2 cellular contexts compared by ENCODE assay signal in the genomic region with DNA sequence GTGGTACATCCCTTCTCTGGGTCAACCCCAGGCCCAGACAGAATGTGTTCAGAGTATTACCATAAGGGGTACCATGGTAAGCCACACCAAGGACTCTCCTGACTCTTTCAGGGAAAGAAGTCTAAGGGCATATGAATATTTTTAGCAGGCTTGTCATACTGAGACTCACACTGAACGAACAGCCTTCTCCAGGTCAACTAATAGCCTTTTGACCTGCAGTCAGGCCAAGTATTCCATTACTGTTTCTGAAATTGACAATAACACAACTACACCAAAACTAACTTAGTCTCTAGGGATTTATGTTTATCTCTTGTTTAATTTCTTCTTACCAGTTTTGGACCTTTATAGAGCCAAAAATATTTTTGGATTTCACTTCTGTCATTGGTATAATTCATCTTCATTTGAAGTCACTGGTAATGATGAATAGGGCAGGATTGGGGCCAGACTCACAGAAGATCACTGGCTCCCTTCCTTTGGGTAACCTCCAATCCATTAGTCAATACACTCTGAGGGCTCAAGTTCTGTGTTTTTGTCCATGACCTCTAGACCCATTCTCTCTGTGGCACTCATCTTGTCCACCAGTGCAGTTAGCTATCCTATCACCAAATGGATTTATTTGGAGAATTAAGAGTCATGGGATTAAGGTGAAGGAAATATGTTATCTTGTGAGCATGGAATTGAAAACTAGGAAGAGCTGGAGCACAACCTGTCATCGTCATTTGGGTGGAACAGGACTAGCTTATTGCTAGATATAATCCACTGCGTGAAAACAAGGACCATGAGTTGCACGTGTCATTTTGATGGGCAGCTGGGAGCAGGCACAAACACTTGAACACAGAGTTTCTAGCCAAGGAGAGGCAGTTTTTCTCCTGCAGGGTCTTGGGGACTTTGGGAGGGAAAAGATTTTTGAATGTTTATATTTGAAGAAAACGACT.
TF ChIP-seq lines count a peak whose summit lies in the region.

No MANE protein-coding gene starts in this region.

TF ChIP-seq in liver, 16 proteins besides CTCF, POLR2A, EP300 and RAD21:
- TF ChIP-seq, protein P1, sequence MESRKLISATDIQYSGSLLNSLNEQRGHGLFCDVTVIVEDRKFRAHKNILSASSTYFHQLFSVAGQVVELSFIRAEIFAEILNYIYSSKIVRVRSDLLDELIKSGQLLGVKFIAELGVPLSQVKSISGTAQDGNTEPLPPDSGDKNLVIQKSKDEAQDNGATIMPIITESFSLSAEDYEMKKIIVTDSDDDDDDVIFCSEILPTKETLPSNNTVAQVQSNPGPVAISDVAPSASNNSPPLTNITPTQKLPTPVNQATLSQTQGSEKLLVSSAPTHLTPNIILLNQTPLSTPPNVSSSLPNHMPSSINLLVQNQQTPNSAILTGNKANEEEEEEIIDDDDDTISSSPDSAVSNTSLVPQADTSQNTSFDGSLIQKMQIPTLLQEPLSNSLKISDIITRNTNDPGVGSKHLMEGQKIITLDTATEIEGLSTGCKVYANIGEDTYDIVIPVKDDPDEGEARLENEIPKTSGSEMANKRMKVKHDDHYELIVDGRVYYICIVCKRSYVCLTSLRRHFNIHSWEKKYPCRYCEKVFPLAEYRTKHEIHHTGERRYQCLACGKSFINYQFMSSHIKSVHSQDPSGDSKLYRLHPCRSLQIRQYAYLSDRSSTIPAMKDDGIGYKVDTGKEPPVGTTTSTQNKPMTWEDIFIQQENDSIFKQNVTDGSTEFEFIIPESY (IDR thresholded peaks at IDR 0.05), result no peak
- TF ChIP-seq JUND (IDR thresholded peaks at IDR 0.05) (no peak), NR2F2 (IDR thresholded peaks at IDR 0.05) (peak; percentile 34), GABPA (IDR thresholded peaks at IDR 0.05 in 1 of 2, conservative IDR thresholded peaks at IDR 0.05 in 1 of 2) (no peak)

TF ChIP-seq in HepG2, 621 proteins besides CTCF, POLR2A, EP300 and RAD21:
- TF ChIP-seq, protein P2, sequence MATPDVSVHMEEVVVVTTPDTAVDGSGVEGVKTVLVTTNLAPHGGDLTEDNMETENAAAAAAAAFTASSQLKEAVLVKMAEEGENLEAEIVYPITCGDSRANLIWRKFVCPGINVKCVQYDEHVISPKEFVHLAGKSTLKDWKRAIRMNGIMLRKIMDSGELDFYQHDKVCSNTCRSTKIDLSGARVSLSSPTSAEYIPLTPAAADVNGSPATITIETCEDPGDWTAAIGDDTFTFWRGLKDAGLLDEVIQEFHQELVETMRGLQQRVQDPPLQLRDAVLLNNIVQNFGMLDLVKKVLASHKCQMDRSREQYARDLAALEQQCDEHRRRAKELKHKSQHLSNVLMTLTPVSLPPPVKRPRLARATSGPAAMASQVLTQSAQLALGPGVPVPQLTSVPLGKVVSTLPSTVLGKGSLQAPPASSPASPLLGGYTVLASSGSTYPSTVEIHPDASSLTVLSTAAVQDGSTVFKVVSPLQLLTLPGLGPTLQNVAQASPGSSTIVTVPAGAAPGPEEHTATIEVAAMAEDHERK (CRISPR knock-in tag; IDR thresholded peaks at IDR 0.05; ENCODE audit: low read depth), result no peak
- TF ChIP-seq ZNF724P (CRISPR knock-in tag; IDR thresholded peaks at IDR 0.05; ENCODE audit: borderline replicate concordance) (no peak), TBP (CRISPR knock-in tag; IDR thresholded peaks at IDR 0.05) (no peak), CENPT (CRISPR knock-in tag; IDR thresholded peaks at IDR 0.05; ENCODE audit: low read depth) (no peak), TEAD3 (CRISPR knock-in tag; optimal IDR thresholded peaks at IDR 0.05; ENCODE audit: borderline replicate concordance) (no peak), ZNF180 (CRISPR knock-in tag; IDR thresholded peaks at IDR 0.05; ENCODE audit: borderline replicate concordance, low read depth) (no peak), PAWR (CRISPR knock-in tag; IDR thresholded peaks at IDR 0.05; ENCODE audit: borderline replicate concordance) (no peak)
- TF ChIP-seq, protein P3, sequence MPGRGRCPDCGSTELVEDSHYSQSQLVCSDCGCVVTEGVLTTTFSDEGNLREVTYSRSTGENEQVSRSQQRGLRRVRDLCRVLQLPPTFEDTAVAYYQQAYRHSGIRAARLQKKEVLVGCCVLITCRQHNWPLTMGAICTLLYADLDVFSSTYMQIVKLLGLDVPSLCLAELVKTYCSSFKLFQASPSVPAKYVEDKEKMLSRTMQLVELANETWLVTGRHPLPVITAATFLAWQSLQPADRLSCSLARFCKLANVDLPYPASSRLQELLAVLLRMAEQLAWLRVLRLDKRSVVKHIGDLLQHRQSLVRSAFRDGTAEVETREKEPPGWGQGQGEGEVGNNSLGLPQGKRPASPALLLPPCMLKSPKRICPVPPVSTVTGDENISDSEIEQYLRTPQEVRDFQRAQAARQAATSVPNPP (CRISPR knock-in tag; IDR thresholded peaks at IDR 0.05), result no peak
- TF ChIP-seq, protein P4, sequence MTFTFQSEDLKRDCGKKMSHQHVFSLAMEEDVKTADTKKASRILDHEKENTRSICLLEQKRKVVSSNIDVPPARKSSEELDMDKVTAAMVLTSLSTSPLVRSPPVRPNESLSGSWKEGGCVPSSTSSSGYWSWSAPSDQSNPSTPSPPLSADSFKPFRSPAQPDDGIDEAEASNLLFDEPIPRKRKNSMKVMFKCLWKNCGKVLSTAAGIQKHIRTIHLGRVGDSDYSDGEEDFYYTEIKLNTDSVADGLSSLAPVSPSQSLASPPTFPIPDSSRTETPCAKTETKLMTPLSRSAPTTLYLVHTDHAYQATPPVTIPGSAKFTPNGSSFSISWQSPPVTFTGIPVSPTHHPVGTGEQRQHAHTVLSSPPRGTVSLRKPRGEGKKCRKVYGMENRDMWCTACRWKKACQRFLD (CRISPR knock-in tag; IDR thresholded peaks at IDR 0.05; ENCODE audit: borderline replicate concordance), result no peak
- TF ChIP-seq, protein P5, sequence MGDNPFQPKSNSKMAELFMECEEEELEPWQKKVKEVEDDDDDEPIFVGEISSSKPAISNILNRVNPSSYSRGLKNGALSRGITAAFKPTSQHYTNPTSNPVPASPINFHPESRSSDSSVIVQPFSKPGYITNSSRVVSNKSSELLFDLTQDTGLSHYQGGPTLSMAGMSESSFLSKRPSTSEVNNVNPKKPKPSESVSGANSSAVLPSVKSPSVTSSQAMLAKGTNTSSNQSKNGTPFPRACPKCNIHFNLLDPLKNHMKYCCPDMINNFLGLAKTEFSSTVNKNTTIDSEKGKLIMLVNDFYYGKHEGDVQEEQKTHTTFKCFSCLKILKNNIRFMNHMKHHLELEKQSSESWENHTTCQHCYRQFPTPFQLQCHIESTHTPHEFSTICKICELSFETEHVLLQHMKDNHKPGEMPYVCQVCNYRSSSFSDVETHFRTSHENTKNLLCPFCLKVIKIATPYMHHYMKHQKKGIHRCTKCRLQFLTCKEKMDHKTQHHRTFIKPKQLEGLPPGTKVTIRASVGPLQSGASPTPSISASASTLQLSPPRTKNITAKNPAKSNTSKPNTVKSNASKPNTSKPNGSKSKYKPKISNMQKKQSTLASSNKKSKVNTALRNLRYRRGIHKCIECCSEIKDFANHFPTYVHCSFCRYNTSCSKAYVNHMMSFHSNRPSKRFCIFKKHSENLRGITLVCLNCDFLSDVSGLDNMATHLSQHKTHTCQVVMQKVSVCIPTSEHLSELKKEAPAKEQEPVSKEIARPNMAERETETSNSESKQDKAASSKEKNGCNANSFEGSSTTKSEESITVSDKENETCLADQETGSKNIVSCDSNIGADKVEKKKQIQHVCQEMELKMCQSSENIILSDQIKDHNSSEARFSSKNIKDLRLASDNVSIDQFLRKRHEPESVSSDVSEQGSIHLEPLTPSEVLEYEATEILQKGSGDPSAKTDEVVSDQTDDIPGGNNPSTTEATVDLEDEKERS (CRISPR knock-in tag; IDR thresholded peaks at IDR 0.05), result no peak
